In the genomic region with DNA sequence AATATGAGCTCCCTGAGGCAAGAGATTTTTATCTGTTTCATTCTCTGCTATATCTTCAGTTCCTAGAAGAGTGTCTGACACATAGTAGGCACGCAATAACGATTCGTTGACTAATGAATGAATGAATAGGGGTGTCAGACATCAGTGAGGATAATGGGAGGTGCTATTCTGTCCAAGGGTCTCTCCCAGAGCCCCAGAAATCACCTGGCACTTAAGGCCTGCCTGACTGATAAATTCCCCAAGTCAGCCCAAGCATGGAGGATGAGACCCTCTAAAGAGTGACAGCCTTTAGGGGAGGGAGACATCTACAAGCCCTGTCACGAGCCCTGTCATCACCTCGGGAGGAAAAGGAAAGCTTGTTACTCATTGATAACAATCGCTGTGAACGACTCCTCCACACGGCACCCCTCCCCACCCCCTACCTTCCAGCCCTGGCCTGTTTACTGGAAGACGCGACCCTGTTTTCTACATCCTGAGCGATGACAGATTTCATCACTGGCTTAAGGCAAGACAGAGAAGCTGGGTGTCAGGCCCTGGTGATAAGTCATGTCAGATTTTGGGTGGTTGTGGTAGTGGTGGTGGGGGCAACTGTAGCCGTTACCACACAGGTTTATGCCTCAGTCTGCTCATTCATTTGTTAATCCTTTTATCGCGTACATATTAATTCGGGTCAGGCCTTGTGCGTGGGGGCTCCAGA, we compare ENCODE assay signal across 1 cellular context.
TF ChIP-seq lines count a peak whose summit lies in the region.

No MANE protein-coding gene starts in this region.

TF ChIP-seq in K562, 482 proteins besides CTCF, POLR2A, EP300 and RAD21 (continued from another document and continues in another):
- TF ChIP-seq, protein P1, sequence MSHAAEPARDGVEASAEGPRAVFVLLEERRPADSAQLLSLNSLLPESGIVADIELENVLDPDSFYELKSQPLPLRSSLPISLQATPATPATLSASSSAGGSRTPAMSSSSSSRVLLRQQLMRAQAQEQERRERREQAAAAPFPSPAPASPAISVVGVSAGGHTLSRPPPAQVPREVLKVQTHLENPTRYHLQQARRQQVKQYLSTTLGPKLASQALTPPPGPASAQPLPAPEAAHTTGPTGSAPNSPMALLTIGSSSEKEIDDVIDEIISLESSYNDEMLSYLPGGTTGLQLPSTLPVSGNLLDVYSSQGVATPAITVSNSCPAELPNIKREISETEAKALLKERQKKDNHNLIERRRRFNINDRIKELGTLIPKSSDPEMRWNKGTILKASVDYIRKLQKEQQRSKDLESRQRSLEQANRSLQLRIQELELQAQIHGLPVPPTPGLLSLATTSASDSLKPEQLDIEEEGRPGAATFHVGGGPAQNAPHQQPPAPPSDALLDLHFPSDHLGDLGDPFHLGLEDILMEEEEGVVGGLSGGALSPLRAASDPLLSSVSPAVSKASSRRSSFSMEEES (CRISPR knock-in tag; IDR thresholded peaks at IDR 0.05), result no peak
- TF ChIP-seq, protein P2, sequence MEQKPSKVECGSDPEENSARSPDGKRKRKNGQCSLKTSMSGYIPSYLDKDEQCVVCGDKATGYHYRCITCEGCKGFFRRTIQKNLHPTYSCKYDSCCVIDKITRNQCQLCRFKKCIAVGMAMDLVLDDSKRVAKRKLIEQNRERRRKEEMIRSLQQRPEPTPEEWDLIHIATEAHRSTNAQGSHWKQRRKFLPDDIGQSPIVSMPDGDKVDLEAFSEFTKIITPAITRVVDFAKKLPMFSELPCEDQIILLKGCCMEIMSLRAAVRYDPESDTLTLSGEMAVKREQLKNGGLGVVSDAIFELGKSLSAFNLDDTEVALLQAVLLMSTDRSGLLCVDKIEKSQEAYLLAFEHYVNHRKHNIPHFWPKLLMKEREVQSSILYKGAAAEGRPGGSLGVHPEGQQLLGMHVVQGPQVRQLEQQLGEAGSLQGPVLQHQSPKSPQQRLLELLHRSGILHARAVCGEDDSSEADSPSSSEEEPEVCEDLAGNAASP (IDR thresholded peaks at IDR 0.05), result no peak
- TF ChIP-seq CSDE1 (IDR thresholded peaks at IDR 0.05), result 0 out of 4 replicates have a peak, but pooled peaks of 1 of the 2 experiments have one; percentile 53
- peak; percentile 89 for TF ChIP-seq ZNF24 (IDR thresholded peaks at IDR 0.05)
- peak; percentile 6 for TF ChIP-seq ZNF311 (CRISPR knock-in tag; IDR thresholded peaks at IDR 0.05)
- no peak for TF ChIP-seq ZSCAN29 (IDR thresholded peaks at IDR 0.05)
- no peak for TF ChIP-seq ARID2 (IDR thresholded peaks at IDR 0.05)
- TF ChIP-seq C11orf30 (IDR thresholded peaks at IDR 0.05; ENCODE audit: low read depth), result no peak
- TF ChIP-seq ESRRB (CRISPR knock-in tag; IDR thresholded peaks at IDR 0.05; ENCODE audit: borderline replicate concordance), result no peak
- no peak for TF ChIP-seq BCL6 (CRISPR knock-in tag; IDR thresholded peaks at IDR 0.05)
- no peak for TF ChIP-seq SREBF1 (IDR thresholded peaks at IDR 0.05; ENCODE audit: borderline replicate concordance, low read depth, low read length)
- peak; percentile 99 for TF ChIP-seq GATAD2A (IDR thresholded peaks at IDR 0.05)
- TF ChIP-seq, protein P3, sequence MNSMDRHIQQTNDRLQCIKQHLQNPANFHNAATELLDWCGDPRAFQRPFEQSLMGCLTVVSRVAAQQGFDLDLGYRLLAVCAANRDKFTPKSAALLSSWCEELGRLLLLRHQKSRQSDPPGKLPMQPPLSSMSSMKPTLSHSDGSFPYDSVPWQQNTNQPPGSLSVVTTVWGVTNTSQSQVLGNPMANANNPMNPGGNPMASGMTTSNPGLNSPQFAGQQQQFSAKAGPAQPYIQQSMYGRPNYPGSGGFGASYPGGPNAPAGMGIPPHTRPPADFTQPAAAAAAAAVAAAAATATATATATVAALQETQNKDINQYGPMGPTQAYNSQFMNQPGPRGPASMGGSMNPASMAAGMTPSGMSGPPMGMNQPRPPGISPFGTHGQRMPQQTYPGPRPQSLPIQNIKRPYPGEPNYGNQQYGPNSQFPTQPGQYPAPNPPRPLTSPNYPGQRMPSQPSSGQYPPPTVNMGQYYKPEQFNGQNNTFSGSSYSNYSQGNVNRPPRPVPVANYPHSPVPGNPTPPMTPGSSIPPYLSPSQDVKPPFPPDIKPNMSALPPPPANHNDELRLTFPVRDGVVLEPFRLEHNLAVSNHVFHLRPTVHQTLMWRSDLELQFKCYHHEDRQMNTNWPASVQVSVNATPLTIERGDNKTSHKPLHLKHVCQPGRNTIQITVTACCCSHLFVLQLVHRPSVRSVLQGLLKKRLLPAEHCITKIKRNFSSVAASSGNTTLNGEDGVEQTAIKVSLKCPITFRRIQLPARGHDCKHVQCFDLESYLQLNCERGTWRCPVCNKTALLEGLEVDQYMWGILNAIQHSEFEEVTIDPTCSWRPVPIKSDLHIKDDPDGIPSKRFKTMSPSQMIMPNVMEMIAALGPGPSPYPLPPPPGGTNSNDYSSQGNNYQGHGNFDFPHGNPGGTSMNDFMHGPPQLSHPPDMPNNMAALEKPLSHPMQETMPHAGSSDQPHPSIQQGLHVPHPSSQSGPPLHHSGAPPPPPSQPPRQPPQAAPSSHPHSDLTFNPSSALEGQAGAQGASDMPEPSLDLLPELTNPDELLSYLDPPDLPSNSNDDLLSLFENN (IDR thresholded peaks at IDR 0.05; ENCODE audit: low read depth in 2 of 2, low read length in 2 of 2), result peak in 1 of 2 experiments; percentile 76; a peak in 2 of 4 replicates
- TF ChIP-seq TOE1 (IDR thresholded peaks at IDR 0.05; ENCODE audit: borderline replicate concordance), result peak; percentile 85
- TF ChIP-seq TOE1 (CRISPR knock-in tag; IDR thresholded peaks at IDR 0.05; ENCODE audit: borderline replicate concordance, low read depth), result no peak
- TF ChIP-seq MTF1 (CRISPR knock-in tag; IDR thresholded peaks at IDR 0.05; ENCODE audit: borderline replicate concordance), result no peak
- no peak for TF ChIP-seq ZNF146 (CRISPR knock-in tag; IDR thresholded peaks at IDR 0.05; ENCODE audit: unreplicated experiment)
- 0 out of 2 replicates have a peak, but pooled peaks have one; percentile 82 for TF ChIP-seq BRD4 (IDR thresholded peaks at IDR 0.05)
- TF ChIP-seq, protein P4, sequence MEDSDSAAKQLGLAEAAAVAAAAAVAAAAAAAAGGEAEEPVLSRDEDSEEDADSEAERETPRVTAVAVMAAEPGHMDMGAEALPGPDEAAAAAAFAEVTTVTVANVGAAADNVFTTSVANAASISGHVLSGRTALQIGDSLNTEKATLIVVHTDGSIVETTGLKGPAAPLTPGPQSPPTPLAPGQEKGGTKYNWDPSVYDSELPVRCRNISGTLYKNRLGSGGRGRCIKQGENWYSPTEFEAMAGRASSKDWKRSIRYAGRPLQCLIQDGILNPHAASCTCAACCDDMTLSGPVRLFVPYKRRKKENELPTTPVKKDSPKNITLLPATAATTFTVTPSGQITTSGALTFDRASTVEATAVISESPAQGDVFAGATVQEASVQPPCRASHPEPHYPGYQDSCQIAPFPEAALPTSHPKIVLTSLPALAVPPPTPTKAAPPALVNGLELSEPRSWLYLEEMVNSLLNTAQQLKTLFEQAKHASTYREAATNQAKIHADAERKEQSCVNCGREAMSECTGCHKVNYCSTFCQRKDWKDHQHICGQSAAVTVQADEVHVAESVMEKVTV (CRISPR knock-in tag; IDR thresholded peaks at IDR 0.05), result no peak
- TF ChIP-seq MTA2 (IDR thresholded peaks at IDR 0.05; ENCODE audit: low read depth), result peak; percentile 69; the same call in 1 of the 2 replicates
- TF ChIP-seq MBD1 (CRISPR knock-in tag; IDR thresholded peaks at IDR 0.05), result no peak
- peak; percentile 64; the same call in 1 of the 2 replicates for TF ChIP-seq BACH1 (tag; IDR thresholded peaks at IDR 0.05)
- TF ChIP-seq ZFP30 (CRISPR knock-in tag; IDR thresholded peaks at IDR 0.05; ENCODE audit: borderline replicate concordance), result no peak
- TF ChIP-seq ZKSCAN3 (CRISPR knock-in tag; IDR thresholded peaks at IDR 0.05), result no peak
- TF ChIP-seq RBM14 (IDR thresholded peaks at IDR 0.05; ENCODE audit: borderline replicate concordance, insufficient read depth, low read depth, low read length), result no peak
- no peak for TF ChIP-seq MAFK (IDR thresholded peaks at IDR 0.05; ENCODE audit: low read length)
- 0 out of 2 replicates have a peak, but pooled peaks have one; percentile 29 for TF ChIP-seq ZNF12 (CRISPR knock-in tag; IDR thresholded peaks at IDR 0.05)
- no peak for TF ChIP-seq ZNF57 (CRISPR knock-in tag; IDR thresholded peaks at IDR 0.05)
- no peak for TF ChIP-seq ZNF511 (CRISPR knock-in tag; IDR thresholded peaks at IDR 0.05)
- TF ChIP-seq KLF6 (CRISPR knock-in tag; IDR thresholded peaks at IDR 0.05; ENCODE audit: borderline replicate concordance), result peak; percentile 11; the same call in 1 of the 2 replicates
- TF ChIP-seq E2F4 (CRISPR knock-in tag; IDR thresholded peaks at IDR 0.05; ENCODE audit: low read depth), result no peak
- TF ChIP-seq HDAC3 (IDR thresholded peaks at IDR 0.05; ENCODE audit: borderline replicate concordance, partially characterized antibody), result peak; percentile 93
- no peak for TF ChIP-seq YBX1 (IDR thresholded peaks at IDR 0.05)
- TF ChIP-seq ZFPM2 (CRISPR knock-in tag; IDR thresholded peaks at IDR 0.05), result no peak
- peak; percentile 88 for TF ChIP-seq MTA1 (IDR thresholded peaks at IDR 0.05; ENCODE audit: borderline replicate concordance)
- no peak; the same call in 1 of the 2 replicates for TF ChIP-seq NFRKB (IDR thresholded peaks at IDR 0.05; ENCODE audit: low read depth)
- TF ChIP-seq ATF1 (CRISPR knock-in tag; IDR thresholded peaks at IDR 0.05), result no peak
- TF ChIP-seq ATF1 (tag; IDR thresholded peaks at IDR 0.05), result peak; percentile 88
- TF ChIP-seq RBM34 (IDR thresholded peaks at IDR 0.05; ENCODE audit: borderline replicate concordance, insufficient read depth, low read length), result no peak
- TF ChIP-seq KAT8 (IDR thresholded peaks at IDR 0.05; ENCODE audit: low read depth), result no peak
- no peak for TF ChIP-seq FUS (optimal IDR thresholded peaks at IDR 0.05; ENCODE audit: low read depth, low read length)
- peak; percentile 96 for TF ChIP-seq ATF3 (IDR thresholded peaks at IDR 0.05)
- peak; percentile 69; the same call in 1 of the 2 replicates for TF ChIP-seq ATF3 (CRISPR knock-in tag; conservative IDR thresholded peaks at IDR 0.05)
- peak in 1 of 2 experiments; percentile 94; a peak in 2 of 4 replicates for TF ChIP-seq TBL1XR1 (IDR thresholded peaks at IDR 0.05; ENCODE audit: low read length in 2 of 2)
- TF ChIP-seq IFI16 (CRISPR knock-in tag; IDR thresholded peaks at IDR 0.05), result 0 out of 2 replicates have a peak, but pooled peaks have one; percentile 38
- no peak for TF ChIP-seq IRF1 (CRISPR knock-in tag; IDR thresholded peaks at IDR 0.05; ENCODE audit: borderline replicate concordance)
- TF ChIP-seq, protein P5, sequence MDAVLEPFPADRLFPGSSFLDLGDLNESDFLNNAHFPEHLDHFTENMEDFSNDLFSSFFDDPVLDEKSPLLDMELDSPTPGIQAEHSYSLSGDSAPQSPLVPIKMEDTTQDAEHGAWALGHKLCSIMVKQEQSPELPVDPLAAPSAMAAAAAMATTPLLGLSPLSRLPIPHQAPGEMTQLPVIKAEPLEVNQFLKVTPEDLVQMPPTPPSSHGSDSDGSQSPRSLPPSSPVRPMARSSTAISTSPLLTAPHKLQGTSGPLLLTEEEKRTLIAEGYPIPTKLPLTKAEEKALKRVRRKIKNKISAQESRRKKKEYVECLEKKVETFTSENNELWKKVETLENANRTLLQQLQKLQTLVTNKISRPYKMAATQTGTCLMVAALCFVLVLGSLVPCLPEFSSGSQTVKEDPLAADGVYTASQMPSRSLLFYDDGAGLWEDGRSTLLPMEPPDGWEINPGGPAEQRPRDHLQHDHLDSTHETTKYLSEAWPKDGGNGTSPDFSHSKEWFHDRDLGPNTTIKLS (IDR thresholded peaks at IDR 0.05; ENCODE audit: borderline replicate concordance, low read depth), result peak; percentile 50; the same call in 1 of the 2 replicates
